ENCODE assay signal across 20 cellular contexts in genomic region chr5:14176888-14177287, GRCh38. TPM values are rescaled to one million over a fixed set of nuclear protein-coding genes. Genes with fewer than 3 reads are reported as not detected.
DNase-seq lines count a peak whose midpoint lies in the region; ATAC-seq, FAIRE-seq and TF ChIP-seq lines count a peak whose summit lies in the region.
"Had no signal": no experiment of that assay in that cellular context is flagged by ENCODE, and none has a peak within 500 bp of the region (broad histone marks: within the 10 kb centered on the region; RNA-seq: fewer than 3 reads in every experiment).

No MANE protein-coding gene starts in this region.

- H3K36me3 Mint-ChIP-seq in HFFc6 (ENCODE audit: low read depth), result peaks cover 26% of the 10 kb centered on the region
- peaks cover 4% of the 10 kb centered on the region for H3K36me3 Mint-ChIP-seq in astrocyte (ENCODE audit: low read depth, unreplicated experiment)

- FAIRE-seq in astrocyte (lab: Jason Lieb, UNC), result no peak
- FAIRE-seq: GM12891, HTR-8/SVneo had no signal

- H3K27ac ChIP-seq in astrocyte (ENCODE audit: low read depth, low read length) (peak overlapping the region; percentile 90), Karpas-422 (ENCODE audit: low read length) (no peak overlapping the region)
- H3K27ac ChIP-seq: RWPE1 had no signal

- H3K27me3 Mint-ChIP-seq in HFFc6 (ENCODE audit: insufficient read depth), result peaks cover 3% of the 10 kb centered on the region; the same call in 1 of the 2 replicates
- no peaks in the 10 kb centered on the region for H3K27me3 Mint-ChIP-seq in astrocyte (ENCODE audit: low read depth, unreplicated experiment)

- H3K4me1 Mint-ChIP-seq in HFFc6 (ENCODE audit: low read depth) (peaks cover 85% of the 10 kb centered on the region), astrocyte (ENCODE audit: low read depth, unreplicated experiment) (peaks cover 64% of the 10 kb centered on the region)

- H3K9ac ChIP-seq in astrocyte (ENCODE audit: low read length) (peak overlapping the region; percentile 64), Karpas-422 (ENCODE audit: low read length) (no peak overlapping the region)

- H2AFZ ChIP-seq in astrocyte (ENCODE audit: low read depth, low read length) (no peak overlapping the region), Karpas-422 (ENCODE audit: low read length) (no peak overlapping the region)

- H3K4me3 ChIP-seq in astrocyte (ENCODE audit: insufficient read depth, low read depth, low read length) (no peak overlapping the region), mucosa of descending colon (no peak overlapping the region), Karpas-422 (ENCODE audit: low read length) (no peak overlapping the region)

- H3K27me3 ChIP-seq in astrocyte (ENCODE audit: insufficient read depth, low read length), result no peaks in the 10 kb centered on the region
- no peaks in the 10 kb centered on the region for H3K27me3 ChIP-seq in Karpas-422 (ENCODE audit: low read length)
- H3K27me3 ChIP-seq: BE2C had no signal

- H3K9me3 ChIP-seq in astrocyte (ENCODE audit: insufficient read depth, low read depth, low read length) (no peaks in the 10 kb centered on the region), mucosa of descending colon (no peaks in the 10 kb centered on the region), Karpas-422 (ENCODE audit: low read length) (no peaks in the 10 kb centered on the region)
- H3K9me3 ChIP-seq: BE2C had no signal

- peaks cover 73% of the 10 kb centered on the region for H3K4me1 ChIP-seq in astrocyte (ENCODE audit: insufficient read depth, low read length)
- H3K4me1 ChIP-seq in mucosa of descending colon (ENCODE audit: low read depth), result peaks cover 29% of the 10 kb centered on the region
- no peaks in the 10 kb centered on the region for H3K4me1 ChIP-seq in Karpas-422 (ENCODE audit: low read length)

- H3K36me3 ChIP-seq in astrocyte (ENCODE audit: insufficient read depth, low read length) (no peaks in the 10 kb centered on the region), mucosa of descending colon (ENCODE audit: low read depth) (no peaks in the 10 kb centered on the region), Karpas-422 (ENCODE audit: insufficient read depth, low read length) (no peaks in the 10 kb centered on the region)
- H3K36me3 ChIP-seq: BE2C had no signal

- DNase-seq in HFFc6, result no peak
- DNase-seq in astrocyte (ENCODE audit: low read depth), result no peak
- no peak for DNase-seq in mucosa of descending colon
- DNase-seq in GM20000 (ENCODE audit: low spot score), result no peak
- DNase-seq in Karpas-422, result no peak
- DNase-seq: BE2C; CD4-positive, alpha-beta T cell; DMS153; GDM1; H9; NCI-H1105; NCI-H2081 treated with DMSO at 0.1 percent for 48 hours; NCI-H2227 treated with DMSO at 0.1 percent for 48 hours; NCI-H510A treated with DMSO at 0.1 percent for 48 hours had no signal

- H3K9me3 Mint-ChIP-seq in HFFc6 (no peaks in the 10 kb centered on the region), astrocyte (ENCODE audit: unreplicated experiment) (no peaks in the 10 kb centered on the region)
- H3K9me3 Mint-ChIP-seq: CD4-positive, alpha-beta T cell; H9; T-helper 1 cell treated with Interleukin-12 subunit alpha and Interleukin-12 subunit beta and Interleukin-4 antibody, amounts not matched to agents 30 μg/mL and 1 μg/mL, for 36 hours had no signal

- H3K4me3 Mint-ChIP-seq in HFFc6 (peak overlapping the region; percentile 48; the same call in 1 of the 2 replicates), astrocyte (ENCODE audit: unreplicated experiment) (no peak overlapping the region)
- H3K4me3 Mint-ChIP-seq: CD4-positive, alpha-beta T cell; H9; T-helper 1 cell treated with Interleukin-12 subunit alpha and Interleukin-12 subunit beta and Interleukin-4 antibody, amounts not matched to agents 30 μg/mL and 1 μg/mL, for 36 hours had no signal

- intact Hi-C loops in mucosa of descending colon (cut with DNase I, micrococcal nuclease), result no loop called here

- no peaks in the 10 kb centered on the region for H3K9me2 ChIP-seq in Karpas-422 (replicated peaks; ENCODE audit: insufficient read depth, low read length)

- ATAC-seq in mucosa of descending colon (peak; percentile 48), HG03432 (IDR thresholded peaks at IDR 0.05; ENCODE audit: unreplicated experiment) (no peak), GM21576 (IDR thresholded peaks at IDR 0.05; ENCODE audit: unreplicated experiment) (no peak)

- H3K79me2 ChIP-seq in astrocyte (ENCODE audit: insufficient read depth, low read length) (peaks cover 100% of the 10 kb centered on the region), Karpas-422 (ENCODE audit: low read length) (no peaks in the 10 kb centered on the region)

- H3K27ac Mint-ChIP-seq in HFFc6, result peak overlapping the region; percentile 95
- H3K27ac Mint-ChIP-seq in astrocyte (ENCODE audit: unreplicated experiment), result no peak overlapping the region
- H3K27ac Mint-ChIP-seq: CD4-positive, alpha-beta T cell; H9; T-helper 1 cell treated with Interleukin-12 subunit alpha and Interleukin-12 subunit beta and Interleukin-4 antibody, amounts not matched to agents 30 μg/mL and 1 μg/mL, for 36 hours had no signal

- H3K4me2 ChIP-seq in astrocyte (ENCODE audit: low read length) (no peak overlapping the region), Karpas-422 (ENCODE audit: low read depth, low read length, poor library complexity, severe bottlenecking) (no peak overlapping the region)

- H4K20me1 ChIP-seq in astrocyte (ENCODE audit: insufficient read depth, low read length) (peaks cover 47% of the 10 kb centered on the region), Karpas-422 (ENCODE audit: insufficient read depth, low read depth, low read length) (no peaks in the 10 kb centered on the region)

- no peak for TF ChIP-seq CTCF in HFFc6 (IDR thresholded peaks at IDR 0.05)
- no peak for TF ChIP-seq CTCF in astrocyte (IDR thresholded peaks at IDR 0.05; ENCODE audit: insufficient read depth, low read depth, low read length)
- no peak for TF ChIP-seq CTCF in mucosa of descending colon (IDR thresholded peaks at IDR 0.05)
- TF ChIP-seq CTCF in GM20000 (IDR thresholded peaks at IDR 0.05; ENCODE audit: extremely low read depth, missing control alignments), result no peak

RNA-seq across cellular contexts. Expression of gene TRIO, which starts 33.7 kb away (rescaled TPM):
- total RNA-seq in HFFc6 (2021; fragmentation: NEBNext Ultra II Directional; extraction: Animal tissue kit (Norgen Biotek cat#: 25700)), result 100 to 1,000 TPM; 167 to 219 (median 190) TPM
- total RNA-seq in astrocyte, result 291 and 347 TPM in 2 replicates
- total RNA-seq in mucosa of descending colon, result 100 to 1,000 TPM; 164 to 231 (median 168) TPM
- total RNA-seq in Karpas-422 (2014; rRNA removed; shearing (Covaris generic); ENCODE audit: low replicate concordance), result 0.04 and 0.25 TPM in 2 replicates

Comparison
In these comparisons a context has a peak if more than half of its experiments do, and no peak if none do; other contexts are left out.
1. RNA of gene TRIO, which starts 33.7 kb away (total RNA-seq): 291 to 347 TPM in astrocyte, 167 to 219 TPM in HFFc6 and 164 to 231 TPM in mucosa of descending colon; 0.04 to 0.25 TPM in Karpas-422; every median in the first group is over 100 times any median in the second.